25 cellular contexts compared by ENCODE assay signal in the genomic region with DNA sequence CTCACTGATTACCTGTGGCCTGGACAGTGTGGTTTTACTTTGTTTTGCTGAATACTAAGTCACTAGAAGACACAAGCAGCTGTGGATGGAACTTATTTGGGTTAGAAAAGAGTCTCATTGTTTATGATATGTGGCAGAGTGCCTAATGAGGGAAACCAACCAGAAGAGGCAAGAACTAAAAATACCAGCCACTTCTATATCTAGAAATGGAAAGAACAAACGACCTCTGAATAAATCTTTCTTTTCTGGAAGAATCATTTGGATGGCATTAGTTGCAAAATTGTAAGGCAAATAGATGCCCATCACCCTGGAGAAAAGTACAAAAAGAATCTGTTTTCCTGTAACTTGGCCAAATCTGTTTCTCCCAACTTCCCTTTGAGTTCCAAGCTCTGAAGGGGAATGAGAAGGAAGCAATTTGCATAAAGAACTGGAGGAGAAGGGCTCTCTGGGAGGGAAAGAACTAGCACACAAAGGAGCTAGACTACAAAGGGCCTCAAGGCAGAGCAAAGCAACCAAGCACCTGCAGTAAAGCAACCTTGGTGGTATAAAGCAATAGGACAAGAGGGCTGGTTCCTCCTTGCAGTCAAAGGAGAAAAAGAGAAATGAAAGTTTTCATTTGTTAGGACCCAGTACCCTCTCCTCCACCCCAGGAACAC.
DNase-seq lines count a peak whose midpoint lies in the region; ATAC-seq and TF ChIP-seq lines count a peak whose summit lies in the region.
"Had no signal": no experiment of that assay in that cellular context is flagged by ENCODE, and none has a peak within 500 bp of the region (broad histone marks: within the 10 kb centered on the region; RNA-seq: fewer than 3 reads in every experiment).

No MANE protein-coding gene starts in this region.

- H2AFZ ChIP-seq in H9 (ENCODE audit: low read length) (no peak overlapping the region), neural progenitor cell (replicated peaks) (peak overlapping the region; percentile 14)

- H3K4me1 Mint-ChIP-seq in H9 (peaks cover 7 to 12% of the 10 kb centered on the region in 2 experiments), neural progenitor cell (peaks cover 8% of the 10 kb centered on the region)
- no peaks in the 10 kb centered on the region for H3K4me1 Mint-ChIP-seq in CD4-positive, alpha-beta memory T cell
- H3K4me1 Mint-ChIP-seq: naive B cell; stimulated activated effector memory CD8-positive, alpha-beta T cell treated with anti-CD3 and anti-CD28 coated beads, Interleukin-12 subunit alpha, Interleukin-12 subunit beta, amount 100 ng/mL, for 72 hours; T-cell had no signal

- H3K23me2 ChIP-seq in H9 (ENCODE audit: insufficient read length, low read depth, low read length, poor library complexity, severe bottlenecking), result no peaks in the 10 kb centered on the region

- H3K27me3 ChIP-seq in H9 (ENCODE audit: insufficient read depth, low read length), result no peaks in the 10 kb centered on the region
- no peaks in the 10 kb centered on the region for H3K27me3 ChIP-seq in neural progenitor cell
- H3K27me3 ChIP-seq in CD4-positive, alpha-beta memory T cell (ENCODE audit: insufficient read depth, low read length), result no peaks in the 10 kb centered on the region
- H3K27me3 ChIP-seq: BLaER1, SJCRH30, testis, vagina had no signal

- no peak overlapping the region for H4K8ac ChIP-seq in H9 (replicated peaks; ENCODE audit: insufficient read length, low read depth, low read length)

- H3K4me3 ChIP-seq in neural progenitor cell, result no peak overlapping the region
- H3K4me3 ChIP-seq in CD4-positive, alpha-beta memory T cell (ENCODE audit: low read length in 2 of 2), result no peak overlapping the region
- H3K4me3 ChIP-seq: BLaER1, HAP-1, SJCRH30, testis, vagina had no signal

- H4K20me1 ChIP-seq in H9 (ENCODE audit: control insufficient read depth, insufficient read depth, insufficient read length) (no peaks in the 10 kb centered on the region), neural progenitor cell (ENCODE audit: low read depth) (no peaks in the 10 kb centered on the region)
- H4K20me1 ChIP-seq: BLaER1 had no signal

- no peak overlapping the region for H4K91ac ChIP-seq in H9 (ENCODE audit: insufficient read length, low read depth, low read length)

- no peak overlapping the region for H2BK5ac ChIP-seq in H9 (ENCODE audit: insufficient read length, low read length)

- H3K9me3 Mint-ChIP-seq in H9 (no peaks in the 10 kb centered on the region), neural progenitor cell (no peaks in the 10 kb centered on the region)
- H3K9me3 Mint-ChIP-seq in CD4-positive, alpha-beta memory T cell, result peaks cover 0 to 12% (median under 1%) of the 10 kb centered on the region in 8 donors
- H3K9me3 Mint-ChIP-seq: naive B cell had no signal

- H3K9me3 ChIP-seq in H9 (ENCODE audit: control insufficient read depth, low read depth, low read length), result no peaks in the 10 kb centered on the region
- no peaks in the 10 kb centered on the region for H3K9me3 ChIP-seq in neural progenitor cell (ENCODE audit: low read depth)
- H3K9me3 ChIP-seq in CD4-positive, alpha-beta memory T cell (ENCODE audit: control insufficient read depth in 1 of 2, low read length in 2 of 2), result no peaks in the 10 kb centered on the region
- H3K9me3 ChIP-seq: BLaER1, HAP-1, SJCRH30, testis, vagina had no signal

- H2BK20ac ChIP-seq in H9 (ENCODE audit: low read depth, low read length, poor library complexity, severe bottlenecking), result no peak overlapping the region

- H3K36me3 ChIP-seq in neural progenitor cell, result no peaks in the 10 kb centered on the region
- H3K36me3 ChIP-seq in CD4-positive, alpha-beta memory T cell (ENCODE audit: insufficient read depth, low read length), result no peaks in the 10 kb centered on the region
- H3K36me3 ChIP-seq: BLaER1, HAP-1, SJCRH30, vagina had no signal

- no peaks in the 10 kb centered on the region for H3K79me1 ChIP-seq in H9 (ENCODE audit: insufficient read depth, low read depth, low read length, poor library complexity, severe bottlenecking)

- CTCF ChIA-PET in CD4-positive, alpha-beta memory T cell (lab: Charles Lee; ENCODE audit: partially characterized antibody), result no interaction called here

- H3K27ac ChIP-seq in H9 (ENCODE audit: insufficient read length, low read depth, low read length) (no peak overlapping the region), neural progenitor cell (peak overlapping the region; percentile 45)
- H3K27ac ChIP-seq in CD4-positive, alpha-beta memory T cell (ENCODE audit: low read depth, low read length), result no peak overlapping the region
- H3K27ac ChIP-seq: BLaER1, SJCRH30, testis, vagina had no signal

- H3K27me3 Mint-ChIP-seq in H9 (ENCODE audit: low read depth) (no peaks in the 10 kb centered on the region), neural progenitor cell (ENCODE audit: insufficient read depth, low read depth) (no peaks in the 10 kb centered on the region)
- no peaks in the 10 kb centered on the region for H3K27me3 Mint-ChIP-seq in CD4-positive, alpha-beta memory T cell
- H3K27me3 Mint-ChIP-seq: activated T-cell treated with anti-CD3 and anti-CD28 coated beads, Interleukin-2, amount 50 U/mL, for 24 hours; naive B cell; T-cell had no signal

- no peak overlapping the region for H3K14ac ChIP-seq in H9 (ENCODE audit: insufficient read depth, low read length)

- POLR2A ChIA-PET in CD4-positive, alpha-beta memory T cell (lab: Charles Lee; ENCODE audit: partially characterized antibody), result no interaction called here

- no peak overlapping the region for H3K23ac ChIP-seq in H9 (ENCODE audit: insufficient read length, low read depth, low read length)

- H3K4me2 ChIP-seq in H9 (ENCODE audit: insufficient read depth, insufficient read length, low read length), result no peak overlapping the region
- no peak overlapping the region for H3K4me2 ChIP-seq in neural progenitor cell
- H3K4me2 ChIP-seq: BLaER1 had no signal

- TF ChIP-seq CTCF in H9 (conservative IDR thresholded peaks at IDR 0.05) (no peak), neural progenitor cell (IDR thresholded peaks at IDR 0.05) (no peak)

- no peak overlapping the region for H2BK15ac ChIP-seq in H9 (ENCODE audit: low read depth, low read length)

- no peak overlapping the region for H3K4ac ChIP-seq in H9 (ENCODE audit: low read depth, low read length)

- peaks cover 6% of the 10 kb centered on the region for H3F3A ChIP-seq in neural progenitor cell (ENCODE audit: low read depth)

- no CpG with 5 or more reads among the region's 1 CpG for WGBS in H9 (ENCODE audit: extremely low coverage, insufficient read length, low lambda C conversion rate)

- H3K4me3 Mint-ChIP-seq in H9 (no peak overlapping the region), neural progenitor cell (no peak overlapping the region)
- H3K4me3 Mint-ChIP-seq in CD4-positive, alpha-beta memory T cell, result no peak overlapping the region
- H3K4me3 Mint-ChIP-seq: activated T-cell treated with anti-CD3 and anti-CD28 coated beads, Interleukin-2, amount 50 U/mL, for 24 hours; naive B cell; stimulated activated effector memory CD8-positive, alpha-beta T cell treated with anti-CD3 and anti-CD28 coated beads, Interleukin-12 subunit alpha, Interleukin-12 subunit beta, amount 100 ng/mL, for 72 hours; T-cell had no signal

- DNase-seq in H9 (peak; percentile 33), RPMI7951 (ENCODE audit: low read depth) (peak; percentile 0), globus pallidus (ENCODE audit: low spot score) (peak; percentile 74), neural progenitor cell (ENCODE audit: low spot score) (peak; percentile 64)
- no peak for DNase-seq in activated CD4-positive, alpha-beta T cell treated with anti-CD3 and anti-CD28 coated beads, Interleukin-2, amount 50 U/mL, for 4 hours
- no peak for DNase-seq in CD4-positive, alpha-beta memory T cell
- DNase-seq: activated CD4-positive, alpha-beta T cell treated with anti-CD3 and anti-CD28 coated beads for 1 hour; activated CD8-positive, alpha-beta memory T cell treated with anti-CD3 and anti-CD28 coated beads for 24 hours; activated T-cell treated with anti-CD3 and anti-CD28 coated beads, Interleukin-2, amount 50 U/mL, for 24 hours; DMS79 treated with DMSO at 0.1 percent for 48 hours; left cardiac atrium; mammary epithelial cell; naive B cell; NCI-H446 treated with DMSO at 0.1 percent for 48 hours; stimulated activated CD4-positive, alpha-beta T cell treated with anti-CD3 and anti-CD28 coated beads, Interleukin-2, amount 100 ng/mL, for 48 hours; T-cell; testis had no signal

- H3K9ac ChIP-seq in H9 (ENCODE audit: extremely low read depth, insufficient read length, low read length), result no peak overlapping the region
- no peak overlapping the region for H3K9ac ChIP-seq in neural progenitor cell
- H3K9ac ChIP-seq: BLaER1 had no signal

- no peaks in the 10 kb centered on the region for H3K36me3 Mint-ChIP-seq in H9 (ENCODE audit: insufficient read depth in 1 of 3, low read depth in 3 of 3)
- no peaks in the 10 kb centered on the region for H3K36me3 Mint-ChIP-seq in neural progenitor cell
- H3K36me3 Mint-ChIP-seq in CD4-positive, alpha-beta memory T cell, result no peaks in the 10 kb centered on the region
- H3K36me3 Mint-ChIP-seq: naive B cell; stimulated activated effector memory CD8-positive, alpha-beta T cell treated with anti-CD3 and anti-CD28 coated beads, Interleukin-12 subunit alpha, Interleukin-12 subunit beta, amount 100 ng/mL, for 72 hours; T-cell had no signal

- intact Hi-C loops in CD4-positive, alpha-beta memory T cell (cut with micrococcal nuclease), result no loop called here

- no peaks in the 10 kb centered on the region for H3K79me2 ChIP-seq in H9 (ENCODE audit: insufficient read depth, low read length)
- H3K79me2 ChIP-seq in neural progenitor cell (ENCODE audit: low read depth), result no peaks in the 10 kb centered on the region

- H4K5ac ChIP-seq in H9 (ENCODE audit: insufficient read length, low read depth, low read length), result no peak overlapping the region

- no peak overlapping the region for H3K56ac ChIP-seq in H9 (ENCODE audit: insufficient read length, low read depth, low read length)

- H3K18ac ChIP-seq in H9 (ENCODE audit: insufficient read length, low read depth, low read length), result no peak overlapping the region

- no peak overlapping the region for H2AK5ac ChIP-seq in H9 (ENCODE audit: insufficient read length, low read length)

- no peak overlapping the region for H2BK120ac ChIP-seq in H9 (ENCODE audit: low read depth, low read length, poor library complexity, severe bottlenecking)

- H3K4me1 ChIP-seq in H9 (ENCODE audit: insufficient read depth, low read length), result no peaks in the 10 kb centered on the region
- H3K4me1 ChIP-seq in neural progenitor cell, result peaks cover 15% of the 10 kb centered on the region
- H3K4me1 ChIP-seq in CD4-positive, alpha-beta memory T cell (ENCODE audit: insufficient read depth, low read length), result no peaks in the 10 kb centered on the region
- H3K4me1 ChIP-seq: HAP-1, SJCRH30, vagina had no signal

- no peak overlapping the region for H3T11ph ChIP-seq in H9 (ENCODE audit: low read length)

- peak overlapping the region in 1 of 3 experiments; percentile 59; a peak in 2 of 7 replicates for H3K27ac Mint-ChIP-seq in H9
- H3K27ac Mint-ChIP-seq in neural progenitor cell, result peak overlapping the region; percentile 24
- no peak overlapping the region for H3K27ac Mint-ChIP-seq in CD4-positive, alpha-beta memory T cell
- H3K27ac Mint-ChIP-seq: activated T-cell treated with anti-CD3 and anti-CD28 coated beads, Interleukin-2, amount 50 U/mL, for 24 hours; naive B cell; stimulated activated effector memory CD8-positive, alpha-beta T cell treated with anti-CD3 and anti-CD28 coated beads, Interleukin-12 subunit alpha, Interleukin-12 subunit beta, amount 100 ng/mL, for 72 hours; T-cell had no signal

- H2BK12ac ChIP-seq in H9 (ENCODE audit: insufficient read length, low read depth, low read length), result no peak overlapping the region

- ATAC-seq in HG03520 (IDR thresholded peaks at IDR 0.05; ENCODE audit: unreplicated experiment) (no peak), HG03159 (IDR thresholded peaks at IDR 0.05; ENCODE audit: unreplicated experiment) (no peak)
- ATAC-seq: left cardiac atrium; Panc1; stimulated activated effector memory CD8-positive, alpha-beta T cell treated with anti-CD3 and anti-CD28 coated beads, Interleukin-12 subunit alpha, Interleukin-12 subunit beta, amount 100 ng/mL, for 72 hours; T-cell had no signal

Comparison
In these comparisons a context has a peak if more than half of its experiments do, and no peak if none do; other contexts are left out.
1. DNase-seq: peak in H9 (single experiment), RPMI7951 (single experiment), globus pallidus (single experiment) and neural progenitor cell (single experiment); none in activated CD4-positive, alpha-beta T cell treated with anti-CD3 and anti-CD28 coated beads, Interleukin-2, amount 50 U/mL, for 4 hours (0 of 2) and CD4-positive, alpha-beta memory T cell (0 of 5).